In the genomic region with DNA sequence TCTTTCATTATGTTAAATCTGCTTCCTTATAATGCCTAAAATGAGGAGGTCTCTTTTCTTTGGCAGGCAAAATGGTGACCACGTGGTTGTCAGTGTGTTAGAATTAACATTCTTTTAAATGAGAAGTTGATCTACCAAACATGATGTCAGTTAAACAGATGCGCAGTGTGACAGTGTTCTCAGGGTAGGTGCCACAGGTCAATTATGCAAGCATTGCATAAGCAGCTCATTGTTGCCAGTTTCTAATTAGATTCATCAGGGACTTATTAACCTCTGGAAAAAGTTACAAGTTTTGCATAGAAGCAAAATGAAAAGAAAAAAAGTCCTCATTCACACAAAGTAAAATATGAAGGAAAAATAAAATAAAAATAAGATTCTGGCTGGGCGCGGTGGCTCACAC, we compare ENCODE assay signal across 29 cellular contexts.
"Had no signal": no experiment of that assay in that cellular context is flagged by ENCODE, and none has a peak within 500 bp of the region (broad histone marks: within the 10 kb centered on the region; RNA-seq: fewer than 3 reads in every experiment).

No MANE protein-coding gene starts in this region.

- H3K9me3 Mint-ChIP-seq: naive B cell; natural killer cell; nephron; stimulated activated effector memory CD8-positive, alpha-beta T cell treated with anti-CD3 and anti-CD28 coated beads, Interleukin-12 subunit alpha, Interleukin-12 subunit beta, amount 100 ng/mL, for 72 hours; stimulated activated naive B cell treated with anti-CD40 and anti-IgM and Interleukin-4, amounts not matched to agents 10 μg/mL and 1 μg/mL and 100 μg/mL, for 72 hours; stimulated activated naive CD8-positive, alpha-beta T cell treated with anti-CD3 and anti-CD28 coated beads, Interleukin-15, amount 100 ng/mL, for 72 hours; type B pancreatic cell had no signal

- H3K27ac ChIP-seq: neutrophil, pancreas, prostate gland, right atrium auricular region, right lobe of liver, sigmoid colon, suprapubic skin, testis, tibial artery, transverse colon, upper lobe of right lung, uterus had no signal

- H3K36me3 ChIP-seq: neutrophil, pancreas, prostate gland, right atrium auricular region, right lobe of liver, sigmoid colon, suprapubic skin, tibial artery, transverse colon, upper lobe of right lung, uterus had no signal

- H3K27ac Mint-ChIP-seq: naive B cell; natural killer cell; nephron; stimulated activated effector memory CD8-positive, alpha-beta T cell treated with anti-CD3 and anti-CD28 coated beads, Interleukin-12 subunit alpha, Interleukin-12 subunit beta, amount 100 ng/mL, for 72 hours; stimulated activated naive B cell treated with anti-CD40 and anti-IgM and Interleukin-4, amounts not matched to agents 10 μg/mL and 1 μg/mL and 100 μg/mL, for 72 hours; stimulated activated naive CD8-positive, alpha-beta T cell treated with anti-CD3 and anti-CD28 coated beads, Interleukin-15, amount 100 ng/mL, for 72 hours; type B pancreatic cell had no signal

- H3K4me1 ChIP-seq: pancreas, prostate gland, right atrium auricular region, suprapubic skin, transverse colon, upper lobe of right lung, uterus had no signal

- H3K27me3 Mint-ChIP-seq: naive B cell; stimulated activated naive B cell treated with anti-CD40 and anti-IgM and Interleukin-4, amounts not matched to agents 10 μg/mL and 1 μg/mL and 100 μg/mL, for 72 hours; stimulated activated naive CD8-positive, alpha-beta T cell treated with anti-CD3 and anti-CD28 coated beads, Interleukin-15, amount 100 ng/mL, for 72 hours; type B pancreatic cell had no signal

- H3K4me3 ChIP-seq: pancreas, prostate gland, right atrium auricular region, right lobe of liver, sigmoid colon, suprapubic skin, testis, tibial artery, transverse colon, upper lobe of right lung, uterus had no signal

- H3K9me3 ChIP-seq: neutrophil, pancreas, prostate gland, right atrium auricular region, right lobe of liver, sigmoid colon, suprapubic skin, testis, tibial artery, transverse colon, upper lobe of right lung, uterus had no signal

- ATAC-seq: natural killer cell; pancreas; right lobe of liver; stimulated activated effector memory CD8-positive, alpha-beta T cell treated with anti-CD3 and anti-CD28 coated beads, Interleukin-12 subunit alpha, Interleukin-12 subunit beta, amount 100 ng/mL, for 72 hours; stimulated activated naive B cell treated with anti-CD40 and anti-IgM and Interleukin-4, amounts not matched to agents 10 μg/mL and 1 μg/mL and 100 μg/mL, for 72 hours; stimulated activated naive CD8-positive, alpha-beta T cell treated with anti-CD3 and anti-CD28 coated beads, Interleukin-15, amount 100 ng/mL, for 72 hours; stimulated activated naive CD8-positive, alpha-beta T cell treated with anti-CD3 and anti-CD28 coated beads, Interleukin-15, Interleukin-2, amounts not matched to agents 100 U/mL and 50 U/mL, for 24 hours; upper lobe of right lung had no signal

- H3K27me3 ChIP-seq: neutrophil, pancreas, right atrium auricular region, right lobe of liver, sigmoid colon, suprapubic skin, testis, tibial artery, transverse colon, upper lobe of right lung, uterus had no signal

- DNase-seq: naive B cell; natural killer cell; nucleus accumbens; pancreas; retina; right lobe of liver; sigmoid colon; small intestine; stimulated activated CD4-positive, alpha-beta T cell treated with anti-CD3 and anti-CD28 coated beads, Interleukin-15, amount 100 ng/mL, for 24 hours; stimulated activated CD4-positive, alpha-beta T cell treated with anti-CD3 and anti-CD28 coated beads, Interleukin-2, amount 100 ng/mL, for 24 hours; stimulated activated CD4-positive, alpha-beta T cell treated with anti-CD3 and anti-CD28 coated beads, Interleukin-2, amount 100 ng/mL, for 48 hours; stimulated activated CD4-positive, alpha-beta T cell treated with anti-CD3 and anti-CD28 coated beads, Interleukin-4, amount 100 ng/mL, for 24 hours; stimulated activated naive B cell treated with anti-CD40 and anti-IgM and Interleukin-4, amounts not matched to agents 10 μg/mL and 1 μg/mL and 100 μg/mL, for 72 hours; stimulated activated naive CD8-positive, alpha-beta T cell treated with anti-CD3 and anti-CD28 coated beads, Interleukin-15, amount 100 ng/mL, for 72 hours; stimulated activated naive CD8-positive, alpha-beta T cell treated with anti-CD3 and anti-CD28 coated beads, Interleukin-15, Interleukin-2, amounts not matched to agents 100 U/mL and 50 U/mL, for 24 hours; substantia nigra; tibial artery; transverse colon; upper lobe of right lung; uterus had no signal

- H3K4me1 Mint-ChIP-seq: naive B cell; natural killer cell; stimulated activated effector memory CD8-positive, alpha-beta T cell treated with anti-CD3 and anti-CD28 coated beads, Interleukin-12 subunit alpha, Interleukin-12 subunit beta, amount 100 ng/mL, for 72 hours; stimulated activated naive B cell treated with anti-CD40 and anti-IgM and Interleukin-4, amounts not matched to agents 10 μg/mL and 1 μg/mL and 100 μg/mL, for 72 hours; stimulated activated naive CD8-positive, alpha-beta T cell treated with anti-CD3 and anti-CD28 coated beads, Interleukin-15, amount 100 ng/mL, for 72 hours had no signal

- H3K36me3 Mint-ChIP-seq: naive B cell; natural killer cell; stimulated activated effector memory CD8-positive, alpha-beta T cell treated with anti-CD3 and anti-CD28 coated beads, Interleukin-12 subunit alpha, Interleukin-12 subunit beta, amount 100 ng/mL, for 72 hours; stimulated activated naive B cell treated with anti-CD40 and anti-IgM and Interleukin-4, amounts not matched to agents 10 μg/mL and 1 μg/mL and 100 μg/mL, for 72 hours; type B pancreatic cell had no signal

- H3K4me3 Mint-ChIP-seq: naive B cell; natural killer cell; nephron; neural crest cell; stimulated activated effector memory CD8-positive, alpha-beta T cell treated with anti-CD3 and anti-CD28 coated beads, Interleukin-12 subunit alpha, Interleukin-12 subunit beta, amount 100 ng/mL, for 72 hours; stimulated activated naive B cell treated with anti-CD40 and anti-IgM and Interleukin-4, amounts not matched to agents 10 μg/mL and 1 μg/mL and 100 μg/mL, for 72 hours; stimulated activated naive CD8-positive, alpha-beta T cell treated with anti-CD3 and anti-CD28 coated beads, Interleukin-15, amount 100 ng/mL, for 72 hours; type B pancreatic cell had no signal
